In the genomic region with DNA sequence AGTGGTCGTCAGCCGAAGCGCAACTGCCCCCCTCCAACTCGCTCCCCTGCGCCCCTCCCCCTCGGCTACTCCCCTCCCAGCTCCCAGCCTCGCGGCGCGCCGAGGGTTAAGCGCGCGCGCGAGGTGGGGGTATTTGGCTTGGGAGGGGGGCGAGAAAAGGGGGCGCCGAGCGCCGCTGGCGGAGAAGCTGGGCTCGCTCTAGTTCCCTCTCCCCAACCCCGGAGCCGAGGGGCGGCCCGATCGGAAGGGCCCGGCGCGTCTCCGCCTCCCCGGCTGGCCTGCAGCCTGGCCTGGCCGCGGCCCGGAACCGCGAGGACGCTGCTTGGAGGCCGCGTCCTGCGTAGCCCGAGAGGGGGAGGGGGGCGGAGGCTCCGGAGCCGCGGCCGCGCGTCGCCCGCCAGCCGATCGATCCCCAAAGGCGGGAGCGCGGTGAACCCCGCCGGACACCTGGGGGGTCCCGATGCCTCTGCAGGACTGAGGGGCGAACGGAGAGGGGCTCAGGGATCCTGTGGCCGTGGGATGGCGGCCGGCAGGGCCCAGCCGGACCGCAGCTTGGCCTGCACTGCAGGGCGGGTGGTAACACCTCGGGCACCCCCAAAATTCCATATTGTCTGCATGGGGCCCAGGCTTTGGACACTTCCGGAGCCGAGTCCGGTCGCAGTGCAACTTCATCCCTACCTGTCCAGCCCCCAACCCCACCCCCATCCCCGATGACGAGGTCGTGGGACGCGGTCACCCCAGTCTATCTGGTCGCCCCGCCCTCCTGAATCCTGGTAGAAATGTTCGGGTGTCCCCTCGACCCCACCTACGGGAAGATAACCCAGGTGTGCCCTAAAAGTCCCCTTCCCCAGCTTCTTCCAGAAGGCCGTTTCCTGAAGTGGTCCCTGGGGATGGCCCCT, we compare ENCODE assay signal across 8 cellular contexts. TPM values are rescaled to one million over a fixed set of nuclear protein-coding genes. Genes with fewer than 3 reads are reported as not detected.
DNase-seq lines count a peak whose midpoint lies in the region; ATAC-seq and TF ChIP-seq lines count a peak whose summit lies in the region.

No MANE protein-coding gene starts in this region.

- peaks cover 0 to 56% (median 52%) of the 10 kb centered on the region in 11 experiments; a peak in 18 of 22 replicates for H4K20me1 ChIP-seq in BLaER1 treated with 17β-estradiol and CSF1 and Interleukin-3, amounts not matched to agents 10 nM and 100 nM

- H3K36me3 Mint-ChIP-seq in activated CD8-positive, alpha-beta T cell treated with anti-CD3 and anti-CD28 coated beads, Interleukin-2, amount 10 ng/mL, durations not matched to agents 7 days and 5 days (ENCODE audit: low read depth): no peaks in the 10 kb centered on the region

- DNase-seq in activated CD8-positive, alpha-beta T cell treated with anti-CD3 and anti-CD28 coated beads, Interleukin-2, amount 10 ng/mL, durations not matched to agents 7 days and 5 days: no peak
- DNase-seq in heart right ventricle (peak; percentile 71 to 78), posterior vena cava (ENCODE audit: low spot score) (peak; percentile 90), LoVo (ENCODE audit: low spot score) (no peak), NCI-H187 (lab: John Stamatoyannopoulos, UW) (no peak)
- DNase-seq in activated effector memory CD4-positive, alpha-beta T cell treated with Interleukin-2 at 50 U/mL for 16 hours: no peak

- H3K4me1 Mint-ChIP-seq in activated CD8-positive, alpha-beta T cell treated with anti-CD3 and anti-CD28 coated beads, Interleukin-2, amount 10 ng/mL, durations not matched to agents 7 days and 5 days (ENCODE audit: low read depth): peaks cover 32% of the 10 kb centered on the region

- H3K27ac ChIP-seq in BLaER1 treated with 17β-estradiol and CSF1 and Interleukin-3, amounts not matched to agents 10 nM and 100 nM: peak overlapping the region in 2 of 11 experiments; percentile 42 to 67; a peak in 3 of 22 replicates
- no peak overlapping the region for H3K27ac ChIP-seq in HUES48 (ENCODE audit: low read depth, low read length)
- peak overlapping the region in 9 of 10 donors; percentile 2 to 81 (median 68) for H3K27ac ChIP-seq in heart right ventricle

- peaks cover 54% of the 10 kb centered on the region for H3K27me3 Mint-ChIP-seq in activated CD8-positive, alpha-beta T cell treated with anti-CD3 and anti-CD28 coated beads, Interleukin-2, amount 10 ng/mL, durations not matched to agents 7 days and 5 days (ENCODE audit: low read depth)

- H3K4me2 ChIP-seq in BLaER1 treated with 17β-estradiol and CSF1 and Interleukin-3, amounts not matched to agents 10 nM and 100 nM: peak overlapping the region; percentile 82 to 96 (median 93)

- intact Hi-C loops in heart right ventricle (cut with DNase I) (loop anchor here in 8 of 10 donors (5.0 to 10.0 kb wide), 8 partner anchors 37 to 148 kb away; a partner anchor contains a TSS), posterior vena cava (cut with DNase I) (loop anchor here in 1 of 2 donors (10.0 kb wide), 1 partner anchor 49 kb away; a partner anchor contains a TSS)

- TF ChIP-seq CTCF in heart right ventricle (IDR thresholded peaks at IDR 0.05): no peak

- peak overlapping the region; percentile 63 for H3K4me3 Mint-ChIP-seq in activated CD8-positive, alpha-beta T cell treated with anti-CD3 and anti-CD28 coated beads, Interleukin-2, amount 10 ng/mL, durations not matched to agents 7 days and 5 days

- peaks cover 52 to 67% (median 59%) of the 10 kb centered on the region in 10 experiments for H3K4me1 ChIP-seq in BLaER1 treated with 17β-estradiol and CSF1 and Interleukin-3, amounts not matched to agents 10 nM and 100 nM
- H3K4me1 ChIP-seq in HUES48 (ENCODE audit: control insufficient read depth, insufficient read depth, low read length) (peaks cover 10% of the 10 kb centered on the region; the same call in 1 of the 2 replicates), heart right ventricle (peaks cover 23 to 65% (median 59%) of the 10 kb centered on the region in 9 donors)

- no peaks in the 10 kb centered on the region for H3K9me3 Mint-ChIP-seq in activated CD8-positive, alpha-beta T cell treated with anti-CD3 and anti-CD28 coated beads, Interleukin-2, amount 10 ng/mL, durations not matched to agents 7 days and 5 days (ENCODE audit: insufficient read depth)

- WGBS in heart right ventricle, 2 donors: 1% methylated on average over 83 to 84 of the region's 84 CpGs

- H3K27me3 ChIP-seq in BLaER1 treated with 17β-estradiol and CSF1 and Interleukin-3, amounts not matched to agents 10 nM and 100 nM: peaks cover 72 to 97% (median 97%) of the 10 kb centered on the region in 11 experiments
- peaks cover 89% of the 10 kb centered on the region for H3K27me3 ChIP-seq in HUES48 (ENCODE audit: control insufficient read depth, insufficient read depth, low read length)
- peaks cover 20 to 92% (median 40%) of the 10 kb centered on the region in 7 donors for H3K27me3 ChIP-seq in heart right ventricle

- H3K36me3 ChIP-seq in BLaER1 treated with 17β-estradiol and CSF1 and Interleukin-3, amounts not matched to agents 10 nM and 100 nM: no peaks in the 10 kb centered on the region
- H3K36me3 ChIP-seq in HUES48 (ENCODE audit: control insufficient read depth, insufficient read depth, low read length) (no peaks in the 10 kb centered on the region), heart right ventricle (no peaks in the 10 kb centered on the region)

- ATAC-seq in activated CD8-positive, alpha-beta T cell treated with anti-CD3 and anti-CD28 coated beads, Interleukin-2, amount 10 ng/mL, durations not matched to agents 7 days and 5 days: no peak
- ATAC-seq in heart right ventricle: peak; percentile 66 to 83 (median 78)

- H3K27ac Mint-ChIP-seq in activated CD8-positive, alpha-beta T cell treated with anti-CD3 and anti-CD28 coated beads, Interleukin-2, amount 10 ng/mL, durations not matched to agents 7 days and 5 days: no peak overlapping the region

- peak overlapping the region; percentile 44 to 69 (median 55) for H3K4me3 ChIP-seq in BLaER1 treated with 17β-estradiol and CSF1 and Interleukin-3, amounts not matched to agents 10 nM and 100 nM
- peak overlapping the region; percentile 51 for H3K4me3 ChIP-seq in HUES48 (ENCODE audit: low read depth, low read length)
- peak overlapping the region; percentile 36 to 80 (median 66) for H3K4me3 ChIP-seq in heart right ventricle

- peak overlapping the region in 9 of 11 experiments; percentile 38 to 76 (median 60); a peak in 17 of 22 replicates for H3K9ac ChIP-seq in BLaER1 treated with 17β-estradiol and CSF1 and Interleukin-3, amounts not matched to agents 10 nM and 100 nM
- no peak overlapping the region for H3K9ac ChIP-seq in HUES48 (ENCODE audit: low read depth, low read length)

- H3K9me3 ChIP-seq in BLaER1 treated with 17β-estradiol and CSF1 and Interleukin-3, amounts not matched to agents 10 nM and 100 nM (replicated peaks in 1 of 11): peaks cover 0 to 8% (median 0%) of the 10 kb centered on the region in 11 experiments; a peak in 4 of 22 replicates
- H3K9me3 ChIP-seq in HUES48 (ENCODE audit: control insufficient read depth, insufficient read depth, low read length): no peaks in the 10 kb centered on the region
- H3K9me3 ChIP-seq in heart right ventricle: no peaks in the 10 kb centered on the region

- CTCF ChIA-PET in activated CD8-positive, alpha-beta T cell treated with anti-CD3 and anti-CD28 coated beads, Interleukin-2, amount 10 ng/mL, durations not matched to agents 7 days and 5 days (lab: Charles Lee): interaction anchor here (0.6 to 7.0 kb wide), 16 partner anchors 9 to 150 kb away, joined by 3 to 94 read pairs (median 4); a partner anchor contains a TSS

- POLR2A ChIA-PET in activated CD8-positive, alpha-beta T cell treated with anti-CD3 and anti-CD28 coated beads, Interleukin-2, amount 10 ng/mL, durations not matched to agents 7 days and 5 days (lab: Charles Lee): no interaction called here

RNA-seq across cellular contexts. Expression of a gene that starts 4.9 kb away (rescaled TPM):
- total RNA-seq in activated CD8-positive, alpha-beta T cell treated with anti-CD3 and anti-CD28 coated beads, Interleukin-2, amount 10 ng/mL, durations not matched to agents 7 days and 5 days: 10 to 100 TPM; 50.3 to 57.2 TPM
- total RNA-seq in heart right ventricle (10 to 100 TPM; 21.6 to 38.2 (median 26.4) TPM), posterior vena cava (10 to 100 TPM; 11.5 to 14.4 TPM)
- polyA plus RNA-seq in heart right ventricle: 1 to 10 TPM; 9.4 to 9.8 TPM

RNA-seq across cellular contexts. Expression of a gene that starts 47.3 kb away (rescaled TPM):
- 1 to 10 TPM; 8.6 to 9.4 TPM for total RNA-seq in activated CD8-positive, alpha-beta T cell treated with anti-CD3 and anti-CD28 coated beads, Interleukin-2, amount 10 ng/mL, durations not matched to agents 7 days and 5 days
- 1 to 10 TPM; 4.3 to 9.3 (median 5.6) TPM for total RNA-seq in heart right ventricle
- 1 to 10 TPM; 2.2 to 4.1 TPM for polyA plus RNA-seq in heart right ventricle
- total RNA-seq in posterior vena cava: 1 to 10 TPM; 4.4 to 5.1 TPM

Comparison
In these comparisons a context has a peak if more than half of its experiments do, and no peak if none do; other contexts are left out.
1. DNase-seq: peak in heart right ventricle (2 of 2) and posterior vena cava (single experiment); none in activated CD8-positive, alpha-beta T cell treated with anti-CD3 and anti-CD28 coated beads, Interleukin-2, amount 10 ng/mL, durations not matched to agents 7 days and 5 days (single experiment), LoVo (single experiment), activated effector memory CD4-positive, alpha-beta T cell treated with Interleukin-2 at 50 U/mL for 16 hours (single experiment) and NCI-H187 (0 of 2).
2. Peak in every context shown above with its lines, with median percentiles within 50 percentile points of each other: H3K4me3 ChIP-seq.